In the genomic region with DNA sequence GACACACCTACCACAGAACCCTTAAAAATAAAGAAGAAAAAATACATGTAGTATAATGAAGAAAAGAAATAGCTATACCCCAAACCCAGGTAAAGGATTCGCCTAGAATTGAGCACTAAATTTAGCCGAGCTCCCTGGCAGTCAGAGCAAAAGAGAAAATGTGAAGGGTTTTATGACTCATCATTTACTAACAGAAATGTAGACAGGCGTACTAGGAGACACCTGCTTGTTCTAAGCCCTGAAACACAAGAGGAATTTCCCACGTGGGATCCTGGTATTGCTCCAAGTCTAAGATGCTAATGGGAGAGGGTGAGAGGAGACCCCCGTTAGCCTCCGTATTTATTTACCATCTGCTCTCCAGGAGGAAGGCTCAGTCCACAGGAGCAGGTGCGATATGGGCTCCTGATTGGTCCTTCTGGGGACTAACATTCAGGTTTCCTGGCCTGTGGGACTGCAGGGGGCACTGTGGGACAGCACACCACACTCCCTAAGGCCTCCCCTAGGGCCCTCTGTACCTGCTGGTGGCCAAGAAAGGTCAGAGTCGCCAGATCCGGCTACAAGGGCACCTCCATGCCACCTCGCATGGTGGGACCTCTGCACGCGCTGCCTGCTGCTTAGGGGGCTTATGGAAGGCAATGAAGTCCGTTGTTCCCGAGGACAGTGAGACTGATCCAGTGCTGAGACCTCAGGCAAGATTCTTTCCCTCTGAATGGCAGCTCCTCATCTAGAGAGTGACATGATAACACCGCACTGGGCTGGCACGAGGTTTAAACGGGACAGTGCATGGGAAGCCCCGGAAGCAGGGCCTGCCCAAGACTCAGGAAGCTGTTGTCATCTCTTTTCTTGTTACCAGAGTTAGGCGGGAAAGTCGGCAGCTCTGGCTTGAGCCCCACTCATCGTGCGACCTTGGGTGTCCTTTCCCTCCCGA, we compare ENCODE assay signal across 1 cellular context.
TF ChIP-seq lines count a peak whose summit lies in the region.

No MANE protein-coding gene starts in this region.

TF ChIP-seq in HCT116, 20 proteins besides CTCF, POLR2A, EP300 and RAD21 (continued from another document):
- TF ChIP-seq REST (IDR thresholded peaks at IDR 0.05; ENCODE audit: low read depth) (no peak), YY1 (IDR thresholded peaks at IDR 0.05; ENCODE audit: extremely low read depth, insufficient replicate concordance, low read depth, low read length) (no peak), CBX3 (IDR thresholded peaks at IDR 0.05; ENCODE audit: low read depth) (no peak), ATF3 (IDR thresholded peaks at IDR 0.05) (no peak), ZFX (IDR thresholded peaks at IDR 0.05) (no peak), CEBPB (IDR thresholded peaks at IDR 0.05; ENCODE audit: low read depth) (no peak), ZNF274 (IDR thresholded peaks at IDR 0.05; ENCODE audit: low read depth, low read length) (no peak), ZBTB33 (IDR thresholded peaks at IDR 0.05; ENCODE audit: extremely low read depth, insufficient replicate concordance, low read length) (no peak), FOSL1 (IDR thresholded peaks at IDR 0.05; ENCODE audit: low read depth) (no peak), EZH2 (IDR thresholded peaks at IDR 0.05) (no peak), TCF7L2 (IDR thresholded peaks at IDR 0.05; ENCODE audit: borderline replicate concordance, extremely low read depth, insufficient read depth, insufficient read length) (no peak), SIN3A (IDR thresholded peaks at IDR 0.05; ENCODE audit: low read depth) (no peak), SRF (IDR thresholded peaks at IDR 0.05; ENCODE audit: low read depth) (no peak)
- TF ChIP-seq, protein P1, sequence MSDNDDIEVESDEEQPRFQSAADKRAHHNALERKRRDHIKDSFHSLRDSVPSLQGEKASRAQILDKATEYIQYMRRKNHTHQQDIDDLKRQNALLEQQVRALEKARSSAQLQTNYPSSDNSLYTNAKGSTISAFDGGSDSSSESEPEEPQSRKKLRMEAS (IDR thresholded peaks at IDR 0.05) = no peak
TF ChIP-seq in HCT116: peak in this region for 0.
